In the genomic region with DNA sequence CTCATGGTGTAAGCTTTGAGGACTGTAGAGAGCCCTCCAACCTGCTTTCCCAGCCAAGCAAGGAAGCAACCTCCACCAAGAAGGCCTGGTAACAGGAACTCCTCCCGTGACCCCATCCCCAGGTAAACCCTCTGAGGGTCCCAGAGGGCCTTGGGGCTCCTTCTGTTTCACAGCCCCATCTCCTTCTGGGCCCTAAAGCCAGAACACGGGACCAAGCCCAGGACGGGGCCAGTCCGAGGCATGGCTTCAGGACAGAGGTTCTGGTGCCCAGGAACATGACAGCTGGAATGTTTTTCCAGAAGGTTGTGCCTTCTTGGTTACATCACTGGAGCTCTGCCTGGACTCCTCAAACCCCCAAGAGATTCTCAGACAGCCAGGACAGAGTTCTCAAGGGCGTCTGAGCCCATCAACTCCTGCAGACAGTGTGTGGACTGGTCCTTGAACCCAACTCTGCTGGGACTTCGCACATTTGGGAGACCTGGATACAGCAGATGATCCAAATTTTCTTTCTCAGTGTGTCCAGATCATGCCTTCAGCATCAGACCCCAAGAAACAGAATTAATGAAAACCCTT, we compare ENCODE assay signal across 1 cellular context.
A peak's percentile ranks its signal among the peaks of the same experiment; 100 is the strongest.
TF ChIP-seq lines count a peak whose summit lies in the region.

No MANE protein-coding gene starts in this region.

TF ChIP-seq in HepG2, 621 proteins besides CTCF, POLR2A, EP300 and RAD21 (continued from another document):
- TF ChIP-seq, protein P1, sequence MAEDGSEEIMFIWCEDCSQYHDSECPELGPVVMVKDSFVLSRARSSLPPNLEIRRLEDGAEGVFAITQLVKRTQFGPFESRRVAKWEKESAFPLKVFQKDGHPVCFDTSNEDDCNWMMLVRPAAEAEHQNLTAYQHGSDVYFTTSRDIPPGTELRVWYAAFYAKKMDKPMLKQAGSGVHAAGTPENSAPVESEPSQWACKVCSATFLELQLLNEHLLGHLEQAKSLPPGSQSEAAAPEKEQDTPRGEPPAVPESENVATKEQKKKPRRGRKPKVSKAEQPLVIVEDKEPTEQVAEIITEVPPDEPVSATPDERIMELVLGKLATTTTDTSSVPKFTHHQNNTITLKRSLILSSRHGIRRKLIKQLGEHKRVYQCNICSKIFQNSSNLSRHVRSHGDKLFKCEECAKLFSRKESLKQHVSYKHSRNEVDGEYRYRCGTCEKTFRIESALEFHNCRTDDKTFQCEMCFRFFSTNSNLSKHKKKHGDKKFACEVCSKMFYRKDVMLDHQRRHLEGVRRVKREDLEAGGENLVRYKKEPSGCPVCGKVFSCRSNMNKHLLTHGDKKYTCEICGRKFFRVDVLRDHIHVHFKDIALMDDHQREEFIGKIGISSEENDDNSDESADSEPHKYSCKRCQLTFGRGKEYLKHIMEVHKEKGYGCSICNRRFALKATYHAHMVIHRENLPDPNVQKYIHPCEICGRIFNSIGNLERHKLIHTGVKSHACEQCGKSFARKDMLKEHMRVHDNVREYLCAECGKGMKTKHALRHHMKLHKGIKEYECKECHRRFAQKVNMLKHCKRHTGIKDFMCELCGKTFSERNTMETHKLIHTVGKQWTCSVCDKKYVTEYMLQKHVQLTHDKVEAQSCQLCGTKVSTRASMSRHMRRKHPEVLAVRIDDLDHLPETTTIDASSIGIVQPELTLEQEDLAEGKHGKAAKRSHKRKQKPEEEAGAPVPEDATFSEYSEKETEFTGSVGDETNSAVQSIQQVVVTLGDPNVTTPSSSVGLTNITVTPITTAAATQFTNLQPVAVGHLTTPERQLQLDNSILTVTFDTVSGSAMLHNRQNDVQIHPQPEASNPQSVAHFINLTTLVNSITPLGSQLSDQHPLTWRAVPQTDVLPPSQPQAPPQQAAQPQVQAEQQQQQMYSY (CRISPR knock-in tag; IDR thresholded peaks at IDR 0.05): no peak
- TF ChIP-seq, protein P2, sequence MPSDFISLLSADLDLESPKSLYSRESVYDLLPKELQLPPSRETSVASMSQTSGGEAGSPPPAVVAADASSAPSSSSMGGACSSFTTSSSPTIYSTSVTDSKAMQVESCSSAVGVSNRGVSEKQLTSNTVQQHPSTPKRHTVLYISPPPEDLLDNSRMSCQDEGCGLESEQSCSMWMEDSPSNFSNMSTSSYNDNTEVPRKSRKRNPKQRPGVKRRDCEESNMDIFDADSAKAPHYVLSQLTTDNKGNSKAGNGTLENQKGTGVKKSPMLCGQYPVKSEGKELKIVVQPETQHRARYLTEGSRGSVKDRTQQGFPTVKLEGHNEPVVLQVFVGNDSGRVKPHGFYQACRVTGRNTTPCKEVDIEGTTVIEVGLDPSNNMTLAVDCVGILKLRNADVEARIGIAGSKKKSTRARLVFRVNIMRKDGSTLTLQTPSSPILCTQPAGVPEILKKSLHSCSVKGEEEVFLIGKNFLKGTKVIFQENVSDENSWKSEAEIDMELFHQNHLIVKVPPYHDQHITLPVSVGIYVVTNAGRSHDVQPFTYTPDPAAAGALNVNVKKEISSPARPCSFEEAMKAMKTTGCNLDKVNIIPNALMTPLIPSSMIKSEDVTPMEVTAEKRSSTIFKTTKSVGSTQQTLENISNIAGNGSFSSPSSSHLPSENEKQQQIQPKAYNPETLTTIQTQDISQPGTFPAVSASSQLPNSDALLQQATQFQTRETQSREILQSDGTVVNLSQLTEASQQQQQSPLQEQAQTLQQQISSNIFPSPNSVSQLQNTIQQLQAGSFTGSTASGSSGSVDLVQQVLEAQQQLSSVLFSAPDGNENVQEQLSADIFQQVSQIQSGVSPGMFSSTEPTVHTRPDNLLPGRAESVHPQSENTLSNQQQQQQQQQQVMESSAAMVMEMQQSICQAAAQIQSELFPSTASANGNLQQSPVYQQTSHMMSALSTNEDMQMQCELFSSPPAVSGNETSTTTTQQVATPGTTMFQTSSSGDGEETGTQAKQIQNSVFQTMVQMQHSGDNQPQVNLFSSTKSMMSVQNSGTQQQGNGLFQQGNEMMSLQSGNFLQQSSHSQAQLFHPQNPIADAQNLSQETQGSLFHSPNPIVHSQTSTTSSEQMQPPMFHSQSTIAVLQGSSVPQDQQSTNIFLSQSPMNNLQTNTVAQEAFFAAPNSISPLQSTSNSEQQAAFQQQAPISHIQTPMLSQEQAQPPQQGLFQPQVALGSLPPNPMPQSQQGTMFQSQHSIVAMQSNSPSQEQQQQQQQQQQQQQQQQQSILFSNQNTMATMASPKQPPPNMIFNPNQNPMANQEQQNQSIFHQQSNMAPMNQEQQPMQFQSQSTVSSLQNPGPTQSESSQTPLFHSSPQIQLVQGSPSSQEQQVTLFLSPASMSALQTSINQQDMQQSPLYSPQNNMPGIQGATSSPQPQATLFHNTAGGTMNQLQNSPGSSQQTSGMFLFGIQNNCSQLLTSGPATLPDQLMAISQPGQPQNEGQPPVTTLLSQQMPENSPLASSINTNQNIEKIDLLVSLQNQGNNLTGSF (CRISPR knock-in tag; IDR thresholded peaks at IDR 0.05): no peak
- TF ChIP-seq RBM22 (optimal IDR thresholded peaks at IDR 0.05; ENCODE audit: low read length) (peak; percentile 78), ATF2 (CRISPR knock-in tag; IDR thresholded peaks at IDR 0.05) (no peak)
- TF ChIP-seq, protein P3, sequence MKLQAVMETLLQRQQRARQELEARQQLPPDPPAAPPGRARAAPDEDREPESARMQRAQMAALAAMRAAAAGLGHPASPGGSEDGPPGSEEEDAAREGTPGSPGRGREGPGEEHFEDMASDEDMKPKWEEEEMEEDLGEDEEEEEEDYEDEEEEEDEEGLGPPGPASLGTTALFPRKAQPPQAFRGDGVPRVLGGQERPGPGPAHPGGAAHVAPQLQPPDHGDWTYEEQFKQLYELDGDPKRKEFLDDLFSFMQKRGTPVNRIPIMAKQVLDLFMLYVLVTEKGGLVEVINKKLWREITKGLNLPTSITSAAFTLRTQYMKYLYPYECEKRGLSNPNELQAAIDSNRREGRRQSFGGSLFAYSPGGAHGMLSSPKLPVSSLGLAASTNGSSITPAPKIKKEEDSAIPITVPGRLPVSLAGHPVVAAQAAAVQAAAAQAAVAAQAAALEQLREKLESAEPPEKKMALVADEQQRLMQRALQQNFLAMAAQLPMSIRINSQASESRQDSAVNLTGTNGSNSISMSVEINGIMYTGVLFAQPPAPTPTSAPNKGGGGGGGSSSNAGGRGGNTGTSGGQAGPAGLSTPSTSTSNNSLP (IDR thresholded peaks at IDR 0.05; ENCODE audit: low read depth, low read length): no peak
